In genomic region chr17:48892940-48893645, GRCh38 we compare ENCODE assay signal across 7 cellular contexts. TPM values are rescaled to one million over a fixed set of nuclear protein-coding genes. Genes with fewer than 3 reads are reported as not detected.
DNase-seq lines count a peak whose midpoint lies in the region; ATAC-seq and TF ChIP-seq lines count a peak whose summit lies in the region.

No MANE protein-coding gene starts in this region.

- no peak for TF ChIP-seq POLR2A in Peyer's patch (IDR thresholded peaks at IDR 0.05)

- H3K27ac ChIP-seq in Peyer's patch, result peak overlapping the region; percentile 74 to 96 (median 84)
- H3K27ac ChIP-seq in esophagus (ENCODE audit: low read depth in 2 of 2, low read length in 1 of 2), result peak overlapping the region; percentile 40 to 89

- intact Hi-C loops in posterior vena cava (cut with DNase I), result loop anchor here in 1 of 2 donors (5.0 kb wide), 1 partner anchor 299 kb away; no protein-coding TSS in a partner anchor

- peak; percentile 7 for ATAC-seq in GM21717 (IDR thresholded peaks at IDR 0.05; ENCODE audit: unreplicated experiment)
- no peak for ATAC-seq in HG03521 (IDR thresholded peaks at IDR 0.05; ENCODE audit: unreplicated experiment)
- ATAC-seq in GM21515 (IDR thresholded peaks at IDR 0.05; ENCODE audit: unreplicated experiment), result no peak

- H3K27me3 ChIP-seq in Peyer's patch (no peaks in the 10 kb centered on the region), esophagus (ENCODE audit: control insufficient read depth in 1 of 2, insufficient read depth in 2 of 2, low read length in 2 of 2) (no peaks in the 10 kb centered on the region)

- H3K9me3 ChIP-seq in Peyer's patch (no peaks in the 10 kb centered on the region), esophagus (ENCODE audit: control insufficient read depth in 2 of 2, insufficient read depth in 1 of 2, low read depth in 1 of 2, low read length in 1 of 2) (no peaks in the 10 kb centered on the region)

- no peak for DNase-seq in Peyer's patch
- peak; percentile 66 for DNase-seq in posterior vena cava (ENCODE audit: low spot score)
- no peak for DNase-seq in HuH-7.5 (ENCODE audit: low spot score)

- WGBS in esophagus, 2 donors, result 1 to 2% methylated on average over 24 of the region's 24 CpGs

- H3K36me3 ChIP-seq in Peyer's patch (peaks cover 0 to 26% (median 0%) of the 10 kb centered on the region in 3 donors), esophagus (ENCODE audit: control insufficient read depth in 2 of 2, insufficient read depth in 2 of 2, low read length in 1 of 2) (peaks cover 7 to 11% of the 10 kb centered on the region in 2 donors)

- H3K4me3 ChIP-seq in Peyer's patch (peak overlapping the region; percentile 40 to 88 (median 72)), esophagus (ENCODE audit: low read depth in 1 of 2, low read length in 2 of 2) (peak overlapping the region; percentile 74 to 75)

- H3K4me1 ChIP-seq in Peyer's patch, result peaks cover 0 to 33% (median 2%) of the 10 kb centered on the region in 4 donors
- no peaks in the 10 kb centered on the region for H3K4me1 ChIP-seq in esophagus (ENCODE audit: control insufficient read depth in 2 of 2, insufficient read depth in 2 of 2, low read length in 1 of 2)

- TF ChIP-seq CTCF in Peyer's patch (IDR thresholded peaks at IDR 0.05), result peak in 1 of 6 experiments; percentile 5

RNA-seq across cellular contexts. Expression of gene ATP5MC1, which starts 0.5 kb away (rescaled TPM):
- 100 to 1,000 TPM in 3 of 4 donors, 10 to 100 TPM in 1; 56.1 to 126 (median 109) TPM for total RNA-seq in Peyer's patch
- 100 to 1,000 TPM; 263 to 335 TPM for polyA plus RNA-seq in esophagus
- 10 to 100 TPM; 53.5 to 60.9 TPM for total RNA-seq in posterior vena cava

RNA-seq across cellular contexts. Expression of gene UBE2Z, which starts 15.1 kb away (rescaled TPM):
- total RNA-seq in Peyer's patch (10 to 100 TPM; 42.9 to 58.0 (median 49.8) TPM), posterior vena cava (10 to 100 TPM; 53.3 to 60.2 TPM)
- polyA plus RNA-seq in esophagus, result 10 to 100 TPM; 19.0 to 30.9 TPM

RNA-seq across cellular contexts. Expression of gene SNF8, which starts 51.5 kb away (rescaled TPM):
- total RNA-seq in Peyer's patch (10 to 100 TPM; 60.2 to 80.9 (median 66.4) TPM), posterior vena cava (10 to 100 TPM; 71.3 to 80.3 TPM)
- 10 to 100 TPM; 63.9 to 99.4 TPM for polyA plus RNA-seq in esophagus
